Comparison of ENCODE assay signal across 12 cellular contexts in genomic region chr4:39718366-39719323, GRCh38. TPM values are rescaled to one million over a fixed set of nuclear protein-coding genes. Genes with fewer than 3 reads are reported as not detected.
DNase-seq lines count a peak whose midpoint lies in the region; ATAC-seq and TF ChIP-seq lines count a peak whose summit lies in the region.
"Had no signal": no experiment of that assay in that cellular context is flagged by ENCODE, and none has a peak within 500 bp of the region (broad histone marks: within the 10 kb centered on the region; RNA-seq: fewer than 3 reads in every experiment).

No MANE protein-coding gene starts in this region.

- ATAC-seq in RWPE2 (ENCODE audit: low read depth) (peak; percentile 49; the same call in 2 of the 3 replicates), HG03432 (IDR thresholded peaks at IDR 0.05; ENCODE audit: unreplicated experiment) (no peak), HG02610 (IDR thresholded peaks at IDR 0.05; ENCODE audit: unreplicated experiment) (no peak)
- peak; percentile 93 for ATAC-seq in effector memory CD8-positive, alpha-beta T cell (replicated peaks)
- ATAC-seq: A549, left colon had no signal

- no peaks in the 10 kb centered on the region for H3K27me3 Mint-ChIP-seq in activated CD4-positive, alpha-beta T cell treated with anti-CD3 and anti-CD28 coated beads, Interleukin-2, amount 10 ng/mL, durations not matched to agents 7 days and 5 days
- no peaks in the 10 kb centered on the region for H3K27me3 Mint-ChIP-seq in effector memory CD8-positive, alpha-beta T cell
- no peaks in the 10 kb centered on the region for H3K27me3 Mint-ChIP-seq in nephron progenitor cell (ENCODE audit: low read depth, poor library complexity)

- no peaks in the 10 kb centered on the region for H3K9me3 ChIP-seq in RWPE2 (ENCODE audit: severe bottlenecking)
- H3K9me3 ChIP-seq: A549, heart right ventricle had no signal

- peaks cover 51% of the 10 kb centered on the region for H3K4me1 Mint-ChIP-seq in activated CD4-positive, alpha-beta T cell treated with anti-CD3 and anti-CD28 coated beads, Interleukin-2, amount 10 ng/mL, durations not matched to agents 7 days and 5 days
- H3K4me1 Mint-ChIP-seq in effector memory CD8-positive, alpha-beta T cell (ENCODE audit: low read depth in 2 of 2) = peaks cover 43 to 48% of the 10 kb centered on the region in 2 donors
- peaks cover 9% of the 10 kb centered on the region for H3K4me1 Mint-ChIP-seq in nephron progenitor cell

- H3K36me3 Mint-ChIP-seq in activated CD4-positive, alpha-beta T cell treated with anti-CD3 and anti-CD28 coated beads, Interleukin-2, amount 10 ng/mL, durations not matched to agents 7 days and 5 days (ENCODE audit: low read depth) = peaks cover 28% of the 10 kb centered on the region
- peaks cover 25% of the 10 kb centered on the region for H3K36me3 Mint-ChIP-seq in effector memory CD8-positive, alpha-beta T cell (ENCODE audit: insufficient read depth)
- H3K36me3 Mint-ChIP-seq in nephron progenitor cell (ENCODE audit: low read depth) = peaks cover 59% of the 10 kb centered on the region

- peaks cover 30% of the 10 kb centered on the region for H3K36me3 ChIP-seq in RWPE2 (ENCODE audit: low read depth)

- POLR2A ChIA-PET in activated CD4-positive, alpha-beta T cell treated with anti-CD3 and anti-CD28 coated beads, Interleukin-2, amount 10 ng/mL, durations not matched to agents 7 days and 5 days (lab: Charles Lee) = interaction anchor here (0.6 to 1.5 kb wide), 2 partner anchors 13 to 19 kb away, joined by 3 to 4 read pairs; no protein-coding TSS in a partner anchor

- H3K27ac Mint-ChIP-seq in activated CD4-positive, alpha-beta T cell treated with anti-CD3 and anti-CD28 coated beads, Interleukin-2, amount 10 ng/mL, durations not matched to agents 7 days and 5 days = peak overlapping the region; percentile 2
- H3K27ac Mint-ChIP-seq in effector memory CD8-positive, alpha-beta T cell = peak overlapping the region; percentile 66 to 67
- H3K27ac Mint-ChIP-seq in nephron progenitor cell = peak overlapping the region; percentile 15

- CTCF ChIA-PET in activated CD4-positive, alpha-beta T cell treated with anti-CD3 and anti-CD28 coated beads, Interleukin-2, amount 10 ng/mL, durations not matched to agents 7 days and 5 days (lab: Charles Lee) = interaction anchor here (0.5 to 1.3 kb wide), 3 partner anchors 10 to 50 kb away, joined by 3 to 4 read pairs (median 4); no protein-coding TSS in a partner anchor

- no peaks in the 10 kb centered on the region for H3K27me3 ChIP-seq in RWPE2 (ENCODE audit: insufficient read depth, poor library complexity, severe bottlenecking)
- H3K27me3 ChIP-seq: heart right ventricle had no signal

- no peaks in the 10 kb centered on the region for H3K9me3 Mint-ChIP-seq in activated CD4-positive, alpha-beta T cell treated with anti-CD3 and anti-CD28 coated beads, Interleukin-2, amount 10 ng/mL, durations not matched to agents 7 days and 5 days
- H3K9me3 Mint-ChIP-seq in effector memory CD8-positive, alpha-beta T cell = no peaks in the 10 kb centered on the region
- H3K9me3 Mint-ChIP-seq in nephron progenitor cell = peaks cover 20% of the 10 kb centered on the region

- TF ChIP-seq CTCF in RWPE2 (IDR thresholded peaks at IDR 0.05; ENCODE audit: poor library complexity, severe bottlenecking) (no peak), nephron progenitor cell (IDR thresholded peaks at IDR 0.05) (no peak)

- DNase-seq in activated CD4-positive, alpha-beta T cell treated with anti-CD3 and anti-CD28 coated beads, Interleukin-2, amount 10 ng/mL, durations not matched to agents 7 days and 5 days = no peak
- DNase-seq in activated CD4-positive, alpha-beta T cell treated with anti-CD3 and anti-CD28 coated beads, Interleukin-2, amount 50 U/mL, for 48 hours = no peak
- no peak for DNase-seq in RWPE2 (ENCODE audit: low spot score)
- no peak for DNase-seq in effector memory CD8-positive, alpha-beta T cell
- no peak for DNase-seq in nephron progenitor cell
- DNase-seq in DMS79 treated with DMSO at 0.1 percent for 48 hours (lab: John Stamatoyannopoulos, UW) = no peak
- DNase-seq: heart right ventricle, left colon, NCI-H2171 had no signal

- no peak overlapping the region for H3K4me3 ChIP-seq in RWPE2 (ENCODE audit: severe bottlenecking)
- H3K4me3 ChIP-seq: A549, heart right ventricle had no signal

- H3K27ac ChIP-seq in RWPE2 (ENCODE audit: poor library complexity, severe bottlenecking) = peak overlapping the region; percentile 3
- H3K27ac ChIP-seq: A549, heart right ventricle had no signal

- H3K4me1 ChIP-seq in RWPE2 (ENCODE audit: insufficient read depth, poor library complexity, severe bottlenecking) = peaks cover 4% of the 10 kb centered on the region

- no peak overlapping the region for H3K4me3 Mint-ChIP-seq in activated CD4-positive, alpha-beta T cell treated with anti-CD3 and anti-CD28 coated beads, Interleukin-2, amount 10 ng/mL, durations not matched to agents 7 days and 5 days
- H3K4me3 Mint-ChIP-seq in effector memory CD8-positive, alpha-beta T cell = peak overlapping the region; percentile 21 to 44
- no peak overlapping the region for H3K4me3 Mint-ChIP-seq in nephron progenitor cell

RNA-seq across cellular contexts. Expression of gene UBE2K, which starts 20.7 kb away (rescaled TPM):
- total RNA-seq in activated CD4-positive, alpha-beta T cell treated with anti-CD3 and anti-CD28 coated beads, Interleukin-2, amount 10 ng/mL, durations not matched to agents 7 days and 5 days = 10 to 100 TPM; 69.3 to 90.8 TPM

Comparison
In these comparisons a context has a peak if more than half of its experiments do, and no peak if none do; other contexts are left out.
1. H3K27ac Mint-ChIP-seq: peak in every context shown above with its lines; median percentile 66 in effector memory CD8-positive, alpha-beta T cell; 15 in nephron progenitor cell; 2 in activated CD4-positive, alpha-beta T cell treated with anti-CD3 and anti-CD28 coated beads, Interleukin-2, amount 10 ng/mL, durations not matched to agents 7 days and 5 days.
2. H3K4me3 Mint-ChIP-seq: peak in effector memory CD8-positive, alpha-beta T cell (2 of 2); none in activated CD4-positive, alpha-beta T cell treated with anti-CD3 and anti-CD28 coated beads, Interleukin-2, amount 10 ng/mL, durations not matched to agents 7 days and 5 days (single experiment) and nephron progenitor cell (single experiment).
3. ATAC-seq: peak in RWPE2 (single experiment) and effector memory CD8-positive, alpha-beta T cell (single experiment); none in HG03432 (single experiment) and HG02610 (single experiment).